In genomic region chr1:177432897-177433296, GRCh38 we compare ENCODE assay signal across 12 cellular contexts.
DNase-seq lines count a peak whose midpoint lies in the region; ATAC-seq and TF ChIP-seq lines count a peak whose summit lies in the region.
"Had no signal": no experiment of that assay in that cellular context is flagged by ENCODE, and none has a peak within 500 bp of the region (broad histone marks: within the 10 kb centered on the region; RNA-seq: fewer than 3 reads in every experiment).

No MANE protein-coding gene starts in this region.

- BruUV-seq in PC-9 (replicated peaks; lab: Mats Ljungman, UMichigan) = no TSS peak

- no peaks in the 10 kb centered on the region for H3K9me3 ChIP-seq in PC-9 (ENCODE audit: insufficient read depth, low read depth)
- H3K9me3 ChIP-seq: right lobe of liver, upper lobe of right lung had no signal

- H3K4me1 ChIP-seq in PC-9 (replicated peaks; ENCODE audit: insufficient read depth) = no peaks in the 10 kb centered on the region
- no peaks in the 10 kb centered on the region for H3K4me1 ChIP-seq in foreskin keratinocyte
- H3K4me1 ChIP-seq: right lobe of liver, upper lobe of right lung had no signal

- DNase-seq in AG20443 (ENCODE audit: low spot score) = peak; percentile 14
- DNase-seq in PC-9 = no peak
- DNase-seq in foreskin keratinocyte = no peak
- no peak for DNase-seq in KG1 (lab: John Stamatoyannopoulos, UW)
- DNase-seq in mesenteric fat pad (ENCODE audit: low spot score) = no peak
- DNase-seq in activated CD4-positive, alpha-beta T cell treated with anti-CD3 and anti-CD28 coated beads, Interleukin-2, amount 50 U/mL, for 1 hour = no peak
- no peak for DNase-seq in cerebellar cortex (ENCODE audit: low spot score)
- DNase-seq: activated T-cell treated with anti-CD3 and anti-CD28 coated beads, Interleukin-2, amount 50 U/mL, for 1 hour; NCI-H2081 treated with DMSO at 0.1 percent for 48 hours; right lobe of liver; upper lobe of right lung had no signal

- H2AFZ ChIP-seq in PC-9 = no peak overlapping the region

- no peaks in the 10 kb centered on the region for H3K9me2 ChIP-seq in PC-9 (ENCODE audit: insufficient read depth)

- no peak overlapping the region for H3K4me3 ChIP-seq in PC-9
- H3K4me3 ChIP-seq: right lobe of liver, upper lobe of right lung had no signal

- TF ChIP-seq CTCF in PC-9 (conservative IDR thresholded peaks at IDR 0.05) (peak; percentile 60), foreskin keratinocyte (conservative IDR thresholded peaks at IDR 0.05) (peak; percentile 54)

- intact Hi-C loops in PC-9 (cut with micrococcal nuclease; ENCODE audit: unreplicated experiment) = no loop called here

- H3F3A ChIP-seq in PC-9 (ENCODE audit: insufficient read depth, low read depth) = no peaks in the 10 kb centered on the region

- CTCF ChIA-PET in PC-9 (lab: Charles Lee) = no interaction called here

- H3K27ac ChIP-seq in PC-9 = no peak overlapping the region
- H3K27ac ChIP-seq in foreskin keratinocyte = no peak overlapping the region
- H3K27ac ChIP-seq: right lobe of liver, upper lobe of right lung had no signal

- ATAC-seq in GM21360 (IDR thresholded peaks at IDR 0.05; ENCODE audit: unreplicated experiment) = peak; percentile 66
- peak; percentile 43 for ATAC-seq in foreskin keratinocyte
- ATAC-seq: right lobe of liver, upper lobe of right lung had no signal

- H3K27me3 ChIP-seq in PC-9 (ENCODE audit: insufficient read depth, low read depth) (no peaks in the 10 kb centered on the region), foreskin keratinocyte (no peaks in the 10 kb centered on the region)
- H3K27me3 ChIP-seq: right lobe of liver, upper lobe of right lung had no signal

- POLR2A ChIA-PET in PC-9 (lab: Charles Lee; ENCODE audit: unreplicated experiment) = no interaction called here

- H3K36me3 ChIP-seq in PC-9 (ENCODE audit: low read depth) = no peaks in the 10 kb centered on the region
- H3K36me3 ChIP-seq: right lobe of liver, upper lobe of right lung had no signal

- H3K4me2 ChIP-seq in PC-9 = no peak overlapping the region

- no peaks in the 10 kb centered on the region for H3K79me2 ChIP-seq in PC-9 (ENCODE audit: low read depth)

- no peaks in the 10 kb centered on the region for H4K20me1 ChIP-seq in PC-9 (ENCODE audit: insufficient read depth)
